In the genomic region with DNA sequence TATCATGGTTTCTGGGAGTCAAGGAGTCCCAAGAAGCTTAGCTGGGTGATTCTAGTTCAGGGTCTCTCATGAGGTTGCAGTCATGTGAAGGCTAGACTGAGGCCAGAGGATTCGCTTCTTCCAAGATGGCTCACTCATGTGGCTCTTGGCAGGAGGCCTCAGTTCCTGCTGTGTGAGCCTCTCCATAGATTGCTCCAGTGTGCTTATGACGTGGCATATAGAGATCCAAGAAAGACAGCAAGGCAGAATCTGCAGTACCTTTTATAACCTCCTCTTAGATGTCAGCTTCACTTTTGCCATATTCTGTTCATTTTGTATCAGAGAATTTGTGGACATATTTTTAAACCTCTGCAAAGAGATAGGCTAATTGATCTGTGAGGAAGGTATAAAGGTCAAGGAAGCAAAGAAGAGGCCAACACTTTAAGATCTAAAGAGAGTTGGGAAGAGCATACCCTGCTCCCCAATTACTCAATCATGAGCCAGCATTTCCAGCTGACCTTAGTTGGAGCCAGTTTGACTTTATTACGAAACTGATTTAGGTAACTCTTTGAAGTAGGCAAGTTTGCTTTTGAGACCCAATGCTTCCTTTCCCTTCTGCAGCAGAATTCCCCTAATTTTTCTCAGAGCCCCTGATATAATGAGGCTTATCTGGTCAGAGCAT, we compare ENCODE assay signal across 18 cellular contexts.
DNase-seq lines count a peak whose midpoint lies in the region; ATAC-seq and TF ChIP-seq lines count a peak whose summit lies in the region.
"Had no signal": no experiment of that assay in that cellular context is flagged by ENCODE, and none has a peak within 500 bp of the region (broad histone marks: within the 10 kb centered on the region; RNA-seq: fewer than 3 reads in every experiment).

No MANE protein-coding gene starts in this region.

- ATAC-seq in right lobe of liver = peak; percentile 83 to 95 (median 93)
- no peak for ATAC-seq in HG03442 (IDR thresholded peaks at IDR 0.05; ENCODE audit: unreplicated experiment)
- ATAC-seq: Panc1, right cardiac atrium had no signal

- TF ChIP-seq CTCF in choroid plexus epithelial cell (conservative IDR thresholded peaks at IDR 0.05; ENCODE audit: low read depth, low read length) = no peak
- TF ChIP-seq CTCF in right lobe of liver (IDR thresholded peaks at IDR 0.05) = peak in 1 of 4 donors; percentile 34
- no peak for TF ChIP-seq CTCF in smooth muscle cell (IDR thresholded peaks at IDR 0.05; ENCODE audit: borderline replicate concordance, insufficient read depth, poor library complexity, severe bottlenecking)
- peak in 1 of 6 experiments; percentile 36 for TF ChIP-seq CTCF in esophagus squamous epithelium (IDR thresholded peaks at IDR 0.05)

- no peaks in the 10 kb centered on the region for H3F3A ChIP-seq in smooth muscle cell (ENCODE audit: low read depth)

- no peaks in the 10 kb centered on the region for H4K20me1 ChIP-seq in smooth muscle cell (ENCODE audit: low read depth)

- H3K9me3 ChIP-seq in right lobe of liver = no peaks in the 10 kb centered on the region
- no peaks in the 10 kb centered on the region for H3K9me3 ChIP-seq in smooth muscle cell (replicated peaks; ENCODE audit: low read depth)
- H3K9me3 ChIP-seq in esophagus squamous epithelium = no peaks in the 10 kb centered on the region
- H3K9me3 ChIP-seq: BE2C had no signal

- no peaks in the 10 kb centered on the region for H3K27me3 ChIP-seq in right lobe of liver
- no peaks in the 10 kb centered on the region for H3K27me3 ChIP-seq in smooth muscle cell (ENCODE audit: low read depth)
- H3K27me3 ChIP-seq in esophagus squamous epithelium = no peaks in the 10 kb centered on the region
- H3K27me3 ChIP-seq: BE2C had no signal

- 24% methylated on average over 2 of the region's 3 CpGs for WGBS in right lobe of liver (ENCODE audit: insufficient coverage, low coverage, low lambda C conversion rate, missing lambda C conversion rate)
- WGBS in smooth muscle cell (ENCODE audit: low lambda C conversion rate) = 64% methylated on average over 3 of the region's 3 CpGs
- 52 to 80% methylated on average over 2 to 3 of the region's 3 CpGs for WGBS in esophagus squamous epithelium, 2 donors

- H3K36me3 ChIP-seq in right lobe of liver = no peaks in the 10 kb centered on the region
- no peaks in the 10 kb centered on the region for H3K36me3 ChIP-seq in smooth muscle cell (ENCODE audit: low read depth)
- no peaks in the 10 kb centered on the region for H3K36me3 ChIP-seq in esophagus squamous epithelium

- H3K4me1 ChIP-seq in right lobe of liver (peaks cover 0 to 15% (median under 1%) of the 10 kb centered on the region in 4 donors), smooth muscle cell (ENCODE audit: low read depth) (no peaks in the 10 kb centered on the region), esophagus squamous epithelium (no peaks in the 10 kb centered on the region)
- H3K4me1 ChIP-seq: BE2C had no signal

- H3K4me2 ChIP-seq in smooth muscle cell = no peak overlapping the region

- H3K4me3 ChIP-seq in choroid plexus epithelial cell (ENCODE audit: low read depth, low read length) = no peak overlapping the region
- H3K4me3 ChIP-seq in right lobe of liver = no peak overlapping the region
- no peak overlapping the region for H3K4me3 ChIP-seq in smooth muscle cell
- H3K4me3 ChIP-seq in esophagus squamous epithelium = no peak overlapping the region

- DNase-seq in G401 (ENCODE audit: low spot score) = peak; percentile 17
- peak; percentile 51 for DNase-seq in NCI-H446 treated with DMSO at 0.1 percent for 48 hours (lab: John Stamatoyannopoulos, UW)
- DNase-seq in choroid plexus epithelial cell (ENCODE audit: low read depth) = peak; percentile 91
- no peak for DNase-seq in right lobe of liver
- DNase-seq in smooth muscle cell (lab: John Stamatoyannopoulos, UW; ENCODE audit: unreplicated experiment) = no peak
- no peak for DNase-seq in esophagus squamous epithelium (lab: John Stamatoyannopoulos, UW)
- DNase-seq in HUDEP-2 (lab: John Stamatoyannopoulos, UW; ENCODE audit: unreplicated experiment in 76 of 76) = no peak
- DNase-seq: activated CD8-positive, alpha-beta memory T cell treated with anti-CD3 and anti-CD28 coated beads for 24 hours; BE2C; cortex of kidney; NCI-H1105; NCI-H2171; NCI-H82; right cardiac atrium; stimulated activated CD4-positive, alpha-beta T cell treated with anti-CD3 and anti-CD28 coated beads, Interleukin-2, amount 100 ng/mL, for 24 hours; SW 1271 had no signal

- intact Hi-C loops in right lobe of liver (cut with DNase I) (no loop called here), esophagus squamous epithelium (cut with DNase I) (no loop called here)

- no peak overlapping the region for H3K9ac ChIP-seq in smooth muscle cell (ENCODE audit: low read depth)

- no peak overlapping the region for H2AFZ ChIP-seq in smooth muscle cell (ENCODE audit: low read depth)

- in situ Hi-C loops in G401 (cut with HindIII; ENCODE audit: low sequenced_read_pairs) = no loop called here

- no peaks in the 10 kb centered on the region for H3K79me2 ChIP-seq in smooth muscle cell (ENCODE audit: low read depth)

- H3K27ac ChIP-seq in right lobe of liver = peak overlapping the region in 1 of 3 donors; percentile 56
- no peak overlapping the region for H3K27ac ChIP-seq in smooth muscle cell (ENCODE audit: low read depth)
- H3K27ac ChIP-seq in esophagus squamous epithelium = no peak overlapping the region

- TF ChIP-seq POLR2A in right lobe of liver (IDR thresholded peaks at IDR 0.05) = no peak
- TF ChIP-seq POLR2A in esophagus squamous epithelium (IDR thresholded peaks at IDR 0.05) = no peak

Comparison
In these comparisons a context has a peak if more than half of its experiments do, and no peak if none do; other contexts are left out.
1. DNase-seq: peak in G401 (single experiment), NCI-H446 treated with DMSO at 0.1 percent for 48 hours (single experiment) and choroid plexus epithelial cell (single experiment); none in right lobe of liver (0 of 3), smooth muscle cell (single experiment), esophagus squamous epithelium (single experiment) and HUDEP-2 (0 of 76).